Comparison of ENCODE assay signal across 1 cellular context in the genomic region with DNA sequence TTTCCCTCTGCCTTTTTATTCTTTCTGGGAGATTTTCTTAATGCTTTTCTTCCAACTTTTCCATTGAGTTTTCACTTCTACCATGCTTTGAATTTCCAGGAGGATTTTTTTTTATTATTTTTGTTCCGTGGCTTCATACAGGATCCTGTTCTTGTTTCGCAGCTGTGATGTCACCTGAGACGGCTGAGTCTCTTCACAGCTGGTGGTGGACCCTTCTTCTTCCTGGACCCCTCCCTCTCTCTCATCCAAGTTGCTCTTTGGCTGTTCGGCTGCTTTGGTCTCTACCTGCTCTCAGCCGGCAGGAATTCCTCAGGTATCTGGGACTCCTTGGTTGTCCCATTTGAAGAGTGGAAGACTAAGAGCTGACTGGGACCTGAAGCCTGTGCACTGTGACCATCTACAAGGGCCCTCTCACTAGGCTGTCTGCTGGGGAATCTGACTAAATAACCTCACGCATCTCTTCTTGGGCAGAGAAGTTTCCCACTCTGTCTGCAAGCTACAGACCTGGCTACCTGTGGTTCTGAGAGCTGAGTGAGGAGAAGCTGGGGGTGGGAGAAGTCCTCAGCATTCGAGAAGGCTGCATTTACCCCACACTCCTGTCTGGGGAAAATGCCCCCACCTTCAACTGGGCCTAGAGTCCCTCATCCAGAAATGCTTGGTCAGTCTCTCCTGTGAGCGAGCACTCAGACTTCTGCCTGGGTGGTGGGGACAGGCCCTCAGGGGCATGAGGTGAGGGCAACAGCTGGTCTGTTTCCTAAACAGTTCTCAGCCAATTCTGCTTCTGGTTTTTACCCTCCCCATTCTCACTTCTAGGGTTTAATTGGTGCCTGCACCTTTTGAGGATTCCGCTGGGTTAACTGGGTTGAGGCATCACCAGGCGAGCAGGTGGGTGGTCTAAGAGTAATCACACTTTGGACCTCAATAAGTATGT.
TF ChIP-seq lines count a peak whose summit lies in the region.

No MANE protein-coding gene starts in this region.

TF ChIP-seq in GM23338, 12 proteins besides CTCF, POLR2A, EP300 and RAD21 (continued from another document):
- TF ChIP-seq, protein P1, sequence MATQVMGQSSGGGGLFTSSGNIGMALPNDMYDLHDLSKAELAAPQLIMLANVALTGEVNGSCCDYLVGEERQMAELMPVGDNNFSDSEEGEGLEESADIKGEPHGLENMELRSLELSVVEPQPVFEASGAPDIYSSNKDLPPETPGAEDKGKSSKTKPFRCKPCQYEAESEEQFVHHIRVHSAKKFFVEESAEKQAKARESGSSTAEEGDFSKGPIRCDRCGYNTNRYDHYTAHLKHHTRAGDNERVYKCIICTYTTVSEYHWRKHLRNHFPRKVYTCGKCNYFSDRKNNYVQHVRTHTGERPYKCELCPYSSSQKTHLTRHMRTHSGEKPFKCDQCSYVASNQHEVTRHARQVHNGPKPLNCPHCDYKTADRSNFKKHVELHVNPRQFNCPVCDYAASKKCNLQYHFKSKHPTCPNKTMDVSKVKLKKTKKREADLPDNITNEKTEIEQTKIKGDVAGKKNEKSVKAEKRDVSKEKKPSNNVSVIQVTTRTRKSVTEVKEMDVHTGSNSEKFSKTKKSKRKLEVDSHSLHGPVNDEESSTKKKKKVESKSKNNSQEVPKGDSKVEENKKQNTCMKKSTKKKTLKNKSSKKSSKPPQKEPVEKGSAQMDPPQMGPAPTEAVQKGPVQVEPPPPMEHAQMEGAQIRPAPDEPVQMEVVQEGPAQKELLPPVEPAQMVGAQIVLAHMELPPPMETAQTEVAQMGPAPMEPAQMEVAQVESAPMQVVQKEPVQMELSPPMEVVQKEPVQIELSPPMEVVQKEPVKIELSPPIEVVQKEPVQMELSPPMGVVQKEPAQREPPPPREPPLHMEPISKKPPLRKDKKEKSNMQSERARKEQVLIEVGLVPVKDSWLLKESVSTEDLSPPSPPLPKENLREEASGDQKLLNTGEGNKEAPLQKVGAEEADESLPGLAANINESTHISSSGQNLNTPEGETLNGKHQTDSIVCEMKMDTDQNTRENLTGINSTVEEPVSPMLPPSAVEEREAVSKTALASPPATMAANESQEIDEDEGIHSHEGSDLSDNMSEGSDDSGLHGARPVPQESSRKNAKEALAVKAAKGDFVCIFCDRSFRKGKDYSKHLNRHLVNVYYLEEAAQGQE (IDR thresholded peaks at IDR 0.05; ENCODE audit: unreplicated experiment), result no peak
- no peak for TF ChIP-seq STAT1 (IDR thresholded peaks at IDR 0.05; ENCODE audit: unreplicated experiment)
- no peak for TF ChIP-seq NANOG (IDR thresholded peaks at IDR 0.05; ENCODE audit: borderline replicate concordance)
- TF ChIP-seq, protein P2, sequence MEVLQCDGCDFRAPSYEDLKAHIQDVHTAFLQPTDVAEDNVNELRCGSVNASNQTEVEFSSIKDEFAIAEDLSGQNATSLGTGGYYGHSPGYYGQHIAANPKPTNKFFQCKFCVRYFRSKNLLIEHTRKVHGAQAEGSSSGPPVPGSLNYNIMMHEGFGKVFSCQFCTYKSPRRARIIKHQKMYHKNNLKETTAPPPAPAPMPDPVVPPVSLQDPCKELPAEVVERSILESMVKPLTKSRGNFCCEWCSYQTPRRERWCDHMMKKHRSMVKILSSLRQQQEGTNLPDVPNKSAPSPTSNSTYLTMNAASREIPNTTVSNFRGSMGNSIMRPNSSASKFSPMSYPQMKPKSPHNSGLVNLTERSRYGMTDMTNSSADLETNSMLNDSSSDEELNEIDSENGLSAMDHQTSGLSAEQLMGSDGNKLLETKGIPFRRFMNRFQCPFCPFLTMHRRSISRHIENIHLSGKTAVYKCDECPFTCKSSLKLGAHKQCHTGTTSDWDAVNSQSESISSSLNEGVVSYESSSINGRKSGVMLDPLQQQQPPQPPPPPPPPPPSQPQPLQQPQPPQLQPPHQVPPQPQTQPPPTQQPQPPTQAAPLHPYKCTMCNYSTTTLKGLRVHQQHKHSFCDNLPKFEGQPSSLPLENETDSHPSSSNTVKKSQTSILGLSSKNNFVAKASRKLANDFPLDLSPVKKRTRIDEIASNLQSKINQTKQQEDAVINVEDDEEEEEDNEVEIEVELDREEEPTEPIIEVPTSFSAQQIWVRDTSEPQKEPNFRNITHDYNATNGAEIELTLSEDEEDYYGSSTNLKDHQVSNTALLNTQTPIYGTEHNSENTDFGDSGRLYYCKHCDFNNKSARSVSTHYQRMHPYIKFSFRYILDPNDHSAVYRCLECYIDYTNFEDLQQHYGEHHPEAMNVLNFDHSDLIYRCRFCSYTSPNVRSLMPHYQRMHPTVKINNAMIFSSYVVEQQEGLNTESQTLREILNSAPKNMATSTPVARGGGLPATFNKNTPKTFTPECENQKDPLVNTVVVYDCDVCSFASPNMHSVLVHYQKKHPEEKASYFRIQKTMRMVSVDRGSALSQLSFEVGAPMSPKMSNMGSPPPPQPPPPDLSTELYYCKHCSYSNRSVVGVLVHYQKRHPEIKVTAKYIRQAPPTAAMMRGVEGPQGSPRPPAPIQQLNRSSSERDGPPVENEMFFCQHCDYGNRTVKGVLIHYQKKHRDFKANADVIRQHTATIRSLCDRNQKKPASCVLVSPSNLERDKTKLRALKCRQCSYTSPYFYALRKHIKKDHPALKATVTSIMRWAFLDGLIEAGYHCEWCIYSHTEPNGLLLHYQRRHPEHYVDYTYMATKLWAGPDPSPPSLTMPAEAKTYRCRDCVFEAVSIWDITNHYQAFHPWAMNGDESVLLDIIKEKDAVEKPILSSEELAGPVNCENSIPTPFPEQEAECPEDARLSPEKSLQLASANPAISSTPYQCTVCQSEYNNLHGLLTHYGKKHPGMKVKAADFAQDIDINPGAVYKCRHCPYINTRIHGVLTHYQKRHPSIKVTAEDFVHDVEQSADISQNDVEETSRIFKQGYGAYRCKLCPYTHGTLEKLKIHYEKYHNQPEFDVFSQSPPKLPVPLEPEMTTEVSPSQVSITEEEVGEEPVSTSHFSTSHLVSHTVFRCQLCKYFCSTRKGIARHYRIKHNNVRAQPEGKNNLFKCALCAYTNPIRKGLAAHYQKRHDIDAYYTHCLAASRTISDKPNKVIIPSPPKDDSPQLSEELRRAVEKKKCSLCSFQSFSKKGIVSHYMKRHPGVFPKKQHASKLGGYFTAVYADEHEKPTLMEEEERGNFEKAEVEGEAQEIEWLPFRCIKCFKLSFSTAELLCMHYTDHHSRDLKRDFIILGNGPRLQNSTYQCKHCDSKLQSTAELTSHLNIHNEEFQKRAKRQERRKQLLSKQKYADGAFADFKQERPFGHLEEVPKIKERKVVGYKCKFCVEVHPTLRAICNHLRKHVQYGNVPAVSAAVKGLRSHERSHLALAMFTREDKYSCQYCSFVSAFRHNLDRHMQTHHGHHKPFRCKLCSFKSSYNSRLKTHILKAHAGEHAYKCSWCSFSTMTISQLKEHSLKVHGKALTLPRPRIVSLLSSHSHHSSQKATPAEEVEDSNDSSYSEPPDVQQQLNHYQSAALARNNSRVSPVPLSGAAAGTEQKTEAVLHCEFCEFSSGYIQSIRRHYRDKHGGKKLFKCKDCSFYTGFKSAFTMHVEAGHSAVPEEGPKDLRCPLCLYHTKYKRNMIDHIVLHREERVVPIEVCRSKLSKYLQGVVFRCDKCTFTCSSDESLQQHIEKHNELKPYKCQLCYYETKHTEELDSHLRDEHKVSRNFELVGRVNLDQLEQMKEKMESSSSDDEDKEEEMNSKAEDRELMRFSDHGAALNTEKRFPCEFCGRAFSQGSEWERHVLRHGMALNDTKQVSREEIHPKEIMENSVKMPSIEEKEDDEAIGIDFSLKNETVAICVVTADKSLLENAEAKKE (CRISPR knock-in tag; IDR thresholded peaks at IDR 0.05), result no peak
- no peak for TF ChIP-seq ZNF114 (CRISPR knock-in tag; IDR thresholded peaks at IDR 0.05)
- no peak for TF ChIP-seq POLR2AphosphoS5 (IDR thresholded peaks at IDR 0.05; ENCODE audit: low read depth)
- no peak for TF ChIP-seq ZNF331 (CRISPR knock-in tag; IDR thresholded peaks at IDR 0.05; ENCODE audit: low read depth)
